In the genomic region with DNA sequence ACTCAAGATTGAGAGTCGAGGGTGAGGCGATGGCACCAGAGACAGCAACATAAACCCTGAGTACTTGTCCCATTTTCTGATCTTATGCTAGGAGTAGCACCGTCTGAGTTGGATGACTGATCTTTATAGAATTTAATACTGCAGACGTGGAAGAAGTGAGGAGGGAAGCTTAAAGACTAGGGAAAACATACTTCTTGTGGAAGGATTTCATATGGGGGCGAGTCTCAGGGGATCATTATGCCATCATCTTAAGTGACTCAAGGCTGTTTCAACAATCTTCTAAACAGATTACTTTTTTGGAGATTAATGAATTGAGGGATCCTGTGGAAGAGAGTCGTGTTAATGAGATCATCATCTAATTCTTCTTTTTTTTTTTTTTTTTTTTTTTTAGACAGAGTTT, we compare ENCODE assay signal across 18 cellular contexts. TPM values are rescaled to one million over a fixed set of nuclear protein-coding genes. Genes with fewer than 3 reads are reported as not detected.
"Had no signal": no experiment of that assay in that cellular context is flagged by ENCODE, and none has a peak within 500 bp of the region (broad histone marks: within the 10 kb centered on the region; RNA-seq: fewer than 3 reads in every experiment).

No MANE protein-coding gene starts in this region.

- H3K4me3 ChIP-seq: gastrocnemius medialis, left ventricle myocardium inferior, prostate gland, right atrium auricular region, suprapubic skin, upper lobe of left lung had no signal

- H3K36me3 ChIP-seq: gastrocnemius medialis, left ventricle myocardium inferior, prostate gland, right atrium auricular region, suprapubic skin, upper lobe of left lung, WERI-Rb-1 had no signal

- H3K27ac Mint-ChIP-seq: activated naive CD8-positive, alpha-beta T cell; activated T-helper 1 cell treated with anti-CD3 and anti-CD28 coated beads, Interleukin-12 subunit alpha, Interleukin-12 subunit beta, Interleukin-2, Interleukin-4 antibody, amounts not matched to agents 30 ng/mL and 10 ng/mL and 1 ng/mL, durations not matched to agents 14 hours and 24 hours and 36 hours; immature natural killer cell; stimulated activated naive CD8-positive, alpha-beta T cell treated with anti-CD3 and anti-CD28 coated beads, Interleukin-15, Interleukin-2, amounts not matched to agents 100 ng/mL and 50 ng/mL, for 24 hours had no signal

- H3K4me1 Mint-ChIP-seq: immature natural killer cell had no signal

- H3K36me3 Mint-ChIP-seq: activated naive CD8-positive, alpha-beta T cell; immature natural killer cell had no signal

- ATAC-seq: gastrocnemius medialis had no signal

- H3K9me3 ChIP-seq: gastrocnemius medialis, left ventricle myocardium inferior, prostate gland, right atrium auricular region, suprapubic skin, upper lobe of left lung had no signal

- H3K27me3 ChIP-seq: gastrocnemius medialis, right atrium auricular region, suprapubic skin, upper lobe of left lung had no signal

- H3K4me1 ChIP-seq: gastrocnemius medialis, left ventricle myocardium inferior, prostate gland, right atrium auricular region, suprapubic skin, upper lobe of left lung had no signal

- H3K27ac ChIP-seq: gastrocnemius medialis, left ventricle myocardium inferior, prostate gland, right atrium auricular region, suprapubic skin, upper lobe of left lung, WERI-Rb-1 had no signal

- DNase-seq: activated CD4-positive, alpha-beta T cell treated with anti-CD3 and anti-CD28 coated beads for 1 hour; activated CD4-positive, alpha-beta T cell treated with anti-CD3 and anti-CD28 coated beads, Interleukin-2, amount 50 U/mL, for 4 hours; gastrocnemius medialis; head of caudate nucleus; immature natural killer cell; kidney glomerular epithelial cell; left ventricle myocardium inferior; T-helper 2 cell; upper lobe of left lung; WERI-Rb-1 had no signal

- H3K27me3 Mint-ChIP-seq: stimulated activated naive CD8-positive, alpha-beta T cell treated with anti-CD3 and anti-CD28 coated beads, Interleukin-15, Interleukin-2, amounts not matched to agents 100 ng/mL and 50 ng/mL, for 24 hours had no signal

- H3K9me3 Mint-ChIP-seq: activated T-helper 1 cell treated with anti-CD3 and anti-CD28 coated beads, Interleukin-12 subunit alpha, Interleukin-12 subunit beta, Interleukin-2, Interleukin-4 antibody, amounts not matched to agents 30 ng/mL and 10 ng/mL and 1 ng/mL, durations not matched to agents 14 hours and 24 hours and 36 hours; neural crest cell had no signal

- H3K4me3 Mint-ChIP-seq: activated naive CD8-positive, alpha-beta T cell; activated T-helper 1 cell treated with anti-CD3 and anti-CD28 coated beads, Interleukin-12 subunit alpha, Interleukin-12 subunit beta, Interleukin-2, Interleukin-4 antibody, amounts not matched to agents 30 ng/mL and 10 ng/mL and 1 ng/mL, durations not matched to agents 14 hours and 24 hours and 36 hours; immature natural killer cell; neural crest cell; stimulated activated naive CD8-positive, alpha-beta T cell treated with anti-CD3 and anti-CD28 coated beads, Interleukin-15, Interleukin-2, amounts not matched to agents 100 ng/mL and 50 ng/mL, for 24 hours had no signal

RNA-seq across cellular contexts. Expression of a gene that starts 17.2 kb away (rescaled TPM):
- total RNA-seq: activated CD8-positive, alpha-beta memory T cell treated with anti-CD3 and anti-CD28 coated beads for 36 hours had no signal
- polyA plus RNA-seq: immature natural killer cell had no signal
